In the genomic region with DNA sequence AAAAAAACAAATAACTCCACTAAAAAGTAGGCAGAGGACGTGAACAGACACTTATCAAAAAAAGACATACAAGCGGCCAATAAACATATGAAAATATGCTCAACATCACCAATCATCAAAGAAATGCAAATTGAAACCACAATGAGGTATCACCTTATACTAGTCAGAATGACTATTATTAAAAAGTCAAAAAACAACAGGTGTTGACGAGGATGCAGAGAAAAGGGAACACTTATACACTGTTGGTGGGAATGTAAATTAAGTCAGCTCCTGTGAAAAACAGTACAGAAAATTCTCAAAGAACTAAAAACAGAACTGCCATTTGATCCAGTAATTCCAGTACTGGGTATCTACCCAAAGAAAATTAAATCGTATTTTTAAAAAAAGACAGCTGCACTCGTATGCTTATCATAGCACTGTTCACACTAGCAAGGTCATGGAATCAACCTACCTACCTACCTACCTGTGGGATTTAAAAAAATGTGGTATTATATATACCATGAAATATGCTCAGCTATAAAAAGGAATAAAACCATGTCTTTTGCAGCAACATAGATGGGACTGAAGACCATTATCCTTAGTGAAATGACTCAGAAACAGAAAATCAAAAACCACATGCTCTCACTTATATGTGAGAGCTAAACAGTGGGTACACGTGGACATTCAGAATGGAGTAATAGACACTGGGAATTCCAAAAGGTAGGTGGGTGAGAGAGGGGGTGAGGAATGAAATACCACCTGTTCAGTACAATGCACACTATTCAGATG, we compare ENCODE assay signal across 21 cellular contexts. TPM values are rescaled to one million over a fixed set of nuclear protein-coding genes. Genes with fewer than 3 reads are reported as not detected.
DNase-seq lines count a peak whose midpoint lies in the region; ATAC-seq and TF ChIP-seq lines count a peak whose summit lies in the region.
"Had no signal": no experiment of that assay in that cellular context is flagged by ENCODE, and none has a peak within 500 bp of the region (broad histone marks: within the 10 kb centered on the region; RNA-seq: fewer than 3 reads in every experiment).

No MANE protein-coding gene starts in this region.

- H3K27ac ChIP-seq in uterus (no peak overlapping the region), caudate nucleus (ENCODE audit: low read depth, low read length) (no peak overlapping the region)
- H3K27ac ChIP-seq: 22Rv1, breast epithelium, epithelial cell of prostate, gastrocnemius medialis, spleen had no signal

- H3K9me3 Mint-ChIP-seq in activated T-cell treated with anti-CD3 and anti-CD28 coated beads, Interleukin-2, amount 50 U/mL, for 72 hours, result no peaks in the 10 kb centered on the region
- H3K9me3 Mint-ChIP-seq: activated naive CD8-positive, alpha-beta T cell treated with anti-CD3 and anti-CD28 coated beads, Interleukin-2, amount 50 U/mL, for 24 hours; mesothelial cell of epicardium; T-helper 2 cell treated with Interferon-gamma antibody and Interleukin-4, amounts not matched to agents 5 μg/mL and 100 μg/mL, for 36 hours had no signal

- peak overlapping the region; percentile 70 for H3K27ac Mint-ChIP-seq in activated T-cell treated with anti-CD3 and anti-CD28 coated beads, Interleukin-2, amount 50 U/mL, for 72 hours
- H3K27ac Mint-ChIP-seq: activated naive CD8-positive, alpha-beta T cell treated with anti-CD3 and anti-CD28 coated beads, Interleukin-2, amount 50 U/mL, for 24 hours; B cell; mesothelial cell of epicardium; T-helper 2 cell treated with Interferon-gamma antibody and Interleukin-4, amounts not matched to agents 5 μg/mL and 100 μg/mL, for 36 hours had no signal

- no peak overlapping the region for H3K4me3 ChIP-seq in uterus
- H3K4me3 ChIP-seq: breast epithelium, gastrocnemius medialis, spleen had no signal

- H3K4me1 Mint-ChIP-seq in activated T-cell treated with anti-CD3 and anti-CD28 coated beads, Interleukin-2, amount 50 U/mL, for 72 hours (ENCODE audit: low read depth), result no peaks in the 10 kb centered on the region
- H3K4me1 Mint-ChIP-seq: activated naive CD8-positive, alpha-beta T cell treated with anti-CD3 and anti-CD28 coated beads, Interleukin-2, amount 50 U/mL, for 24 hours; B cell; mesothelial cell of epicardium had no signal

- TF ChIP-seq POLR2A in uterus (IDR thresholded peaks at IDR 0.05), result no peak

- H3K4me1 ChIP-seq in uterus, result no peaks in the 10 kb centered on the region
- H3K4me1 ChIP-seq: breast epithelium, gastrocnemius medialis, spleen had no signal

- H3K27me3 ChIP-seq in uterus, result no peaks in the 10 kb centered on the region
- H3K27me3 ChIP-seq: breast epithelium, gastrocnemius medialis, spleen had no signal

- intact Hi-C loops in uterus (cut with DNase I; ENCODE audit: low total_unique reads), result no loop called here

- no peaks in the 10 kb centered on the region for H3K9me3 ChIP-seq in uterus
- H3K9me3 ChIP-seq: breast epithelium, gastrocnemius medialis, spleen had no signal

- DNase-seq in activated T-cell treated with anti-CD3 and anti-CD28 coated beads, Interleukin-2, amount 50 U/mL, for 72 hours, result no peak
- no peak for DNase-seq in activated T-cell treated with anti-CD3 and anti-CD28 coated beads, Interleukin-2, amount 50 U/mL, for 1 hour
- DNase-seq in uterus (no peak), NCI-H1694 treated with DMSO at 0.1 percent for 48 hours (lab: John Stamatoyannopoulos, UW) (no peak), caudate nucleus (lab: John Stamatoyannopoulos, UW) (no peak), COR-L47 (lab: John Stamatoyannopoulos, UW) (no peak)
- DNase-seq: activated CD4-positive, CD25-positive, alpha-beta regulatory T cell; activated naive CD8-positive, alpha-beta T cell treated with anti-CD3 and anti-CD28 coated beads, Interleukin-2, amount 50 U/mL, for 24 hours; gastrocnemius medialis; NCI-H1417 treated with DMSO at 0.1 percent for 48 hours; NCI-H2171 treated with DMSO at 0.1 percent for 48 hours; NCI-H774; spleen had no signal

- H3K27me3 Mint-ChIP-seq in activated T-cell treated with anti-CD3 and anti-CD28 coated beads, Interleukin-2, amount 50 U/mL, for 72 hours (ENCODE audit: low read depth), result no peaks in the 10 kb centered on the region
- H3K27me3 Mint-ChIP-seq: activated naive CD8-positive, alpha-beta T cell treated with anti-CD3 and anti-CD28 coated beads, Interleukin-2, amount 50 U/mL, for 24 hours had no signal

- no peaks in the 10 kb centered on the region for H3K36me3 Mint-ChIP-seq in activated T-cell treated with anti-CD3 and anti-CD28 coated beads, Interleukin-2, amount 50 U/mL, for 72 hours (ENCODE audit: insufficient read depth in 2 of 2)
- H3K36me3 Mint-ChIP-seq: mesothelial cell of epicardium had no signal

- no peak overlapping the region for H3K4me3 Mint-ChIP-seq in activated T-cell treated with anti-CD3 and anti-CD28 coated beads, Interleukin-2, amount 50 U/mL, for 72 hours
- H3K4me3 Mint-ChIP-seq: activated naive CD8-positive, alpha-beta T cell treated with anti-CD3 and anti-CD28 coated beads, Interleukin-2, amount 50 U/mL, for 24 hours; B cell; mesothelial cell of epicardium; T-helper 2 cell treated with Interferon-gamma antibody and Interleukin-4, amounts not matched to agents 5 μg/mL and 100 μg/mL, for 36 hours had no signal

- no peak for TF ChIP-seq CTCF in uterus (IDR thresholded peaks at IDR 0.05)

- H3K36me3 ChIP-seq in uterus, result no peaks in the 10 kb centered on the region
- H3K36me3 ChIP-seq: breast epithelium, gastrocnemius medialis, spleen had no signal

- ATAC-seq in activated T-cell treated with anti-CD3 and anti-CD28 coated beads, Interleukin-2, amount 50 U/mL, for 72 hours (replicated peaks in 1 of 2), result peak in 1 of 2 donors; percentile 23
- ATAC-seq in GM21786 (IDR thresholded peaks at IDR 0.05; ENCODE audit: unreplicated experiment), result peak; percentile 55
- ATAC-seq in HG03354 (IDR thresholded peaks at IDR 0.05; ENCODE audit: poor library complexity, severe bottlenecking, unreplicated experiment), result peak; percentile 61
- ATAC-seq: activated naive CD8-positive, alpha-beta T cell treated with anti-CD3 and anti-CD28 coated beads, Interleukin-2, amount 50 U/mL, for 24 hours; gastrocnemius medialis had no signal

RNA-seq across cellular contexts. Expression of a gene that starts 24.8 kb away (rescaled TPM):
- total RNA-seq in activated T-cell treated with anti-CD3 and anti-CD28 coated beads, Interleukin-2, amount 50 U/mL, for 72 hours, result 1 to 10 TPM; 2.4 to 7.8 TPM
- total RNA-seq in uterus, result 10 to 100 TPM; 24.3 to 79.2 (median 37.9) TPM
